Comparison of ENCODE assay signal across 20 cellular contexts in genomic region chr1:145757420-145757819, GRCh38. TPM values are rescaled to one million over a fixed set of nuclear protein-coding genes. Genes with fewer than 3 reads are reported as not detected.
DNase-seq lines count a peak whose midpoint lies in the region; ATAC-seq and TF ChIP-seq lines count a peak whose summit lies in the region.
"Had no signal": no experiment of that assay in that cellular context is flagged by ENCODE, and none has a peak within 500 bp of the region (broad histone marks: within the 10 kb centered on the region; RNA-seq: fewer than 3 reads in every experiment).

No MANE protein-coding gene starts in this region.

- H3K36me3 Mint-ChIP-seq in activated T-cell treated with anti-CD3 and anti-CD28 coated beads, Interleukin-2, amount 50 U/mL, for 72 hours (ENCODE audit: insufficient read depth in 2 of 2), result peaks cover 10 to 21% of the 10 kb centered on the region in 2 donors
- H3K36me3 Mint-ChIP-seq in activated T-cell treated with anti-CD3 and anti-CD28 coated beads, Interleukin-2, amount 50 U/mL, for 24 hours (ENCODE audit: low read depth), result peaks cover 75% of the 10 kb centered on the region
- peaks cover 76% of the 10 kb centered on the region for H3K36me3 Mint-ChIP-seq in stimulated activated effector memory CD8-positive, alpha-beta T cell treated with anti-CD3 and anti-CD28 coated beads, Interleukin-12 subunit alpha, Interleukin-12 subunit beta, amount 100 ng/mL, for 72 hours
- H3K36me3 Mint-ChIP-seq in activated CD4-positive, alpha-beta T cell treated with anti-CD3 and anti-CD28 coated beads, Interleukin-2, amount 10 ng/mL, durations not matched to agents 24 days and 14 days (ENCODE audit: low read depth), result peaks cover 42% of the 10 kb centered on the region

- H3K4ac ChIP-seq in IMR-90 (ENCODE audit: low read depth, low read length), result no peak overlapping the region

- no peak for DNase-seq in activated T-cell treated with anti-CD3 and anti-CD28 coated beads, Interleukin-2, amount 50 U/mL, for 72 hours
- no peak for DNase-seq in activated T-cell treated with anti-CD3 and anti-CD28 coated beads, Interleukin-2, amount 50 U/mL, for 24 hours
- DNase-seq in IMR-90 (peak; percentile 35), choroid plexus epithelial cell (ENCODE audit: low read depth) (peak; percentile 18), posterior cingulate gyrus (no peak)
- DNase-seq in stimulated activated effector memory CD8-positive, alpha-beta T cell treated with anti-CD3 and anti-CD28 coated beads, Interleukin-12 subunit alpha, Interleukin-12 subunit beta, amount 100 ng/mL, for 72 hours (ENCODE audit: low spot score in 2 of 2), result no peak
- no peak for DNase-seq in activated CD4-positive, alpha-beta T cell treated with anti-CD3 and anti-CD28 coated beads, Interleukin-2, amount 10 ng/mL, durations not matched to agents 24 days and 14 days
- DNase-seq: 8988T; DMS 273 treated with DMSO at 0.1 percent for 48 hours; NCI-H187 treated with DMSO at 0.1 percent for 48 hours; NCI-H2171; NK-92 treated with Interleukin-12 subunit alpha and Interleukin-12 subunit beta, amount 100 ng/mL, for 24 hours; RPMI8226; SIG-M5 had no signal

- no peak overlapping the region for H2AK5ac ChIP-seq in IMR-90 (ENCODE audit: low read depth, low read length)

- no peak overlapping the region for H4K8ac ChIP-seq in IMR-90 (ENCODE audit: low read depth in 2 of 2, low read length in 2 of 2)

- CTCF ChIA-PET in IMR-90 (lab: Yijun Ruan, JAX), result interaction anchor here (1.1 kb wide), 1 partner anchor 47 kb away, joined by 5 read pairs; no protein-coding TSS in a partner anchor

- no peak overlapping the region for H3K27ac ChIP-seq in IMR-90 (ENCODE audit: insufficient read depth, low read length)
- H3K27ac ChIP-seq: BLaER1 treated with 17β-estradiol and CSF1 and Interleukin-3, amounts not matched to agents 10 nM and 100 nM; HL-60 had no signal

- no peak for TF ChIP-seq RAD21 in IMR-90 (IDR thresholded peaks at IDR 0.05; ENCODE audit: low read length)

- no peak overlapping the region for H2BK5ac ChIP-seq in IMR-90 (ENCODE audit: low read depth, low read length, poor library complexity, severe bottlenecking)

- no TSS peak for BruUV-seq in IMR-90 (replicated peaks; lab: Mats Ljungman, UMichigan)

- no peak overlapping the region for H3K9ac ChIP-seq in IMR-90 (ENCODE audit: low read depth, low read length)
- H3K9ac ChIP-seq: BLaER1 treated with 17β-estradiol and CSF1 and Interleukin-3, amounts not matched to agents 10 nM and 100 nM had no signal

- H3K9me3 Mint-ChIP-seq in activated T-cell treated with anti-CD3 and anti-CD28 coated beads, Interleukin-2, amount 50 U/mL, for 72 hours, result peaks cover 3 to 4% of the 10 kb centered on the region in 2 donors
- H3K9me3 Mint-ChIP-seq in activated T-cell treated with anti-CD3 and anti-CD28 coated beads, Interleukin-2, amount 50 U/mL, for 24 hours, result peaks cover 8% of the 10 kb centered on the region
- no peaks in the 10 kb centered on the region for H3K9me3 Mint-ChIP-seq in stimulated activated effector memory CD8-positive, alpha-beta T cell treated with anti-CD3 and anti-CD28 coated beads, Interleukin-12 subunit alpha, Interleukin-12 subunit beta, amount 100 ng/mL, for 72 hours
- peaks cover 10% of the 10 kb centered on the region for H3K9me3 Mint-ChIP-seq in activated CD4-positive, alpha-beta T cell treated with anti-CD3 and anti-CD28 coated beads, Interleukin-2, amount 10 ng/mL, durations not matched to agents 24 days and 14 days

- H3K9me1 ChIP-seq in IMR-90 (ENCODE audit: insufficient read depth, low read length), result 0 out of 2 replicates have a peak, but pooled peaks cover 3% of the 10 kb centered on the region

- H3K4me3 Mint-ChIP-seq in activated T-cell treated with anti-CD3 and anti-CD28 coated beads, Interleukin-2, amount 50 U/mL, for 72 hours, result no peak overlapping the region
- H3K4me3 Mint-ChIP-seq in activated T-cell treated with anti-CD3 and anti-CD28 coated beads, Interleukin-2, amount 50 U/mL, for 24 hours, result no peak overlapping the region
- no peak overlapping the region for H3K4me3 Mint-ChIP-seq in stimulated activated effector memory CD8-positive, alpha-beta T cell treated with anti-CD3 and anti-CD28 coated beads, Interleukin-12 subunit alpha, Interleukin-12 subunit beta, amount 100 ng/mL, for 72 hours
- H3K4me3 Mint-ChIP-seq in activated CD4-positive, alpha-beta T cell treated with anti-CD3 and anti-CD28 coated beads, Interleukin-2, amount 10 ng/mL, durations not matched to agents 24 days and 14 days, result no peak overlapping the region

- peaks cover 13% of the 10 kb centered on the region for H3K36me3 ChIP-seq in IMR-90 (ENCODE audit: control insufficient read depth, insufficient read depth, low read length)

- dilution Hi-C loops in IMR-90 (cut with HindIII; ENCODE audit: low sequenced_read_pairs, unreplicated experiment), result no loop called here

- H3K79me1 ChIP-seq in IMR-90 (ENCODE audit: low read depth in 1 of 2, low read length in 2 of 2), result peaks cover 26 to 78% of the 10 kb centered on the region in 2 experiments

- no peak overlapping the region for H3K4me3 ChIP-seq in IMR-90 (ENCODE audit: insufficient read depth, low read depth, low read length)
- H3K4me3 ChIP-seq in choroid plexus epithelial cell (ENCODE audit: low read depth, low read length), result no peak overlapping the region
- H3K4me3 ChIP-seq: BLaER1 treated with 17β-estradiol and CSF1 and Interleukin-3, amounts not matched to agents 10 nM and 100 nM; HAP-1 had no signal

- no peak for TF ChIP-seq POLR2A in IMR-90 (IDR thresholded peaks at IDR 0.05; ENCODE audit: low read depth, low read length)

- in situ Hi-C loops in IMR-90 (cut with MboI; ENCODE audit: low sequenced_read_pairs), result no loop called here

- no peaks in the 10 kb centered on the region for H3K27me3 Mint-ChIP-seq in activated T-cell treated with anti-CD3 and anti-CD28 coated beads, Interleukin-2, amount 50 U/mL, for 72 hours (ENCODE audit: low read depth)
- H3K27me3 Mint-ChIP-seq in activated T-cell treated with anti-CD3 and anti-CD28 coated beads, Interleukin-2, amount 50 U/mL, for 24 hours, result no peaks in the 10 kb centered on the region
- no peaks in the 10 kb centered on the region for H3K27me3 Mint-ChIP-seq in activated CD4-positive, alpha-beta T cell treated with anti-CD3 and anti-CD28 coated beads, Interleukin-2, amount 10 ng/mL, durations not matched to agents 24 days and 14 days

- no peak overlapping the region for H3K18ac ChIP-seq in IMR-90 (ENCODE audit: low read depth, low read length)

- no peak overlapping the region; the same call in 1 of the 2 replicates for H4K5ac ChIP-seq in IMR-90 (ENCODE audit: low read depth, low read length)

- no peak overlapping the region for H3K14ac ChIP-seq in IMR-90 (replicated peaks; ENCODE audit: low read depth, low read length)

- peaks cover under 1% of the 10 kb centered on the region; the same call in 1 of the 2 replicates for H3K4me1 ChIP-seq in IMR-90 (ENCODE audit: control insufficient read depth, insufficient read depth, low read length)
- H3K4me1 ChIP-seq: BLaER1 treated with 17β-estradiol and CSF1 and Interleukin-3, amounts not matched to agents 10 nM and 100 nM; HAP-1 had no signal

- no peak overlapping the region for H2AK9ac ChIP-seq in IMR-90 (replicated peaks; ENCODE audit: low read depth, low read length, poor library complexity)

- peak overlapping the region; percentile 9 for H3K27ac Mint-ChIP-seq in activated T-cell treated with anti-CD3 and anti-CD28 coated beads, Interleukin-2, amount 50 U/mL, for 72 hours
- no peak overlapping the region for H3K27ac Mint-ChIP-seq in activated T-cell treated with anti-CD3 and anti-CD28 coated beads, Interleukin-2, amount 50 U/mL, for 24 hours
- H3K27ac Mint-ChIP-seq in stimulated activated effector memory CD8-positive, alpha-beta T cell treated with anti-CD3 and anti-CD28 coated beads, Interleukin-12 subunit alpha, Interleukin-12 subunit beta, amount 100 ng/mL, for 72 hours, result peak overlapping the region; percentile 72
- no peak overlapping the region for H3K27ac Mint-ChIP-seq in activated CD4-positive, alpha-beta T cell treated with anti-CD3 and anti-CD28 coated beads, Interleukin-2, amount 10 ng/mL, durations not matched to agents 24 days and 14 days

- H4K20me1 ChIP-seq in IMR-90 (ENCODE audit: insufficient read depth, low read length), result no peaks in the 10 kb centered on the region
- H4K20me1 ChIP-seq: BLaER1 treated with 17β-estradiol and CSF1 and Interleukin-3, amounts not matched to agents 10 nM and 100 nM had no signal

- no peak overlapping the region for H3K4me2 ChIP-seq in IMR-90 (ENCODE audit: low read depth, low read length)
- H3K4me2 ChIP-seq: BLaER1 treated with 17β-estradiol and CSF1 and Interleukin-3, amounts not matched to agents 10 nM and 100 nM had no signal

- H3K56ac ChIP-seq in IMR-90 (ENCODE audit: extremely low read depth, insufficient read depth, low read length), result no peak overlapping the region

- H2AFZ ChIP-seq in IMR-90 (replicated peaks; ENCODE audit: low read length, poor library complexity), result no peak overlapping the region

- H3K9me3 ChIP-seq in IMR-90 (ENCODE audit: control insufficient read depth, insufficient read depth, low read length), result peaks cover 2% of the 10 kb centered on the region; the same call in 1 of the 2 replicates

- H3K27me3 ChIP-seq in IMR-90 (ENCODE audit: control insufficient read depth, insufficient read depth, low read length), result no peaks in the 10 kb centered on the region
- H3K27me3 ChIP-seq: BLaER1 treated with 17β-estradiol and CSF1 and Interleukin-3, amounts not matched to agents 10 nM and 100 nM had no signal

- H3K23ac ChIP-seq in IMR-90 (ENCODE audit: low read depth, low read length), result no peak overlapping the region

- intact Hi-C loops in IMR-90 (cut with micrococcal nuclease) (no loop called here), posterior cingulate gyrus (cut with DNase I) (no loop called here)
- intact Hi-C loops in activated CD4-positive, alpha-beta T cell treated with anti-CD3 and anti-CD28 coated beads, Interleukin-2, amount 10 ng/mL, durations not matched to agents 24 days and 14 days (cut with micrococcal nuclease), result no loop called here

- TF ChIP-seq CTCF in IMR-90 (conservative IDR thresholded peaks at IDR 0.05; ENCODE audit: low read depth, low read length), result no peak
- TF ChIP-seq CTCF in choroid plexus epithelial cell (conservative IDR thresholded peaks at IDR 0.05; ENCODE audit: low read depth, low read length), result no peak

- no peak overlapping the region for H2BK20ac ChIP-seq in IMR-90 (ENCODE audit: low read depth, low read length)

- H3K4me1 Mint-ChIP-seq in activated T-cell treated with anti-CD3 and anti-CD28 coated beads, Interleukin-2, amount 50 U/mL, for 72 hours (ENCODE audit: low read depth), result no peaks in the 10 kb centered on the region
- H3K4me1 Mint-ChIP-seq in activated T-cell treated with anti-CD3 and anti-CD28 coated beads, Interleukin-2, amount 50 U/mL, for 24 hours (ENCODE audit: low read depth), result peaks cover 8% of the 10 kb centered on the region
- H3K4me1 Mint-ChIP-seq in stimulated activated effector memory CD8-positive, alpha-beta T cell treated with anti-CD3 and anti-CD28 coated beads, Interleukin-12 subunit alpha, Interleukin-12 subunit beta, amount 100 ng/mL, for 72 hours, result peaks cover 6% of the 10 kb centered on the region
- H3K4me1 Mint-ChIP-seq in activated CD4-positive, alpha-beta T cell treated with anti-CD3 and anti-CD28 coated beads, Interleukin-2, amount 10 ng/mL, durations not matched to agents 24 days and 14 days, result no peaks in the 10 kb centered on the region

- H2BK120ac ChIP-seq in IMR-90 (ENCODE audit: low read depth, low read length), result no peak overlapping the region

- no CpG with 5 or more reads among the region's 2 CpGs for WGBS in IMR-90 (ENCODE audit: extremely low coverage in 2 of 2, insufficient read length in 1 of 2), 2 experiments

- H2BK15ac ChIP-seq in IMR-90 (ENCODE audit: low read depth, low read length), result no peak overlapping the region

- POLR2A ChIA-PET in IMR-90 (lab: Charles Lee; ENCODE audit: unreplicated experiment), result no interaction called here

- no peak overlapping the region for H4K91ac ChIP-seq in IMR-90 (ENCODE audit: insufficient read depth, low read depth, low read length)

- no peak for ATAC-seq in activated T-cell treated with anti-CD3 and anti-CD28 coated beads, Interleukin-2, amount 50 U/mL, for 72 hours (replicated peaks in 1 of 2)
- 0 out of 2 replicates have a peak, but pooled peaks have one; percentile 24 for ATAC-seq in IMR-90 (ENCODE audit: low read depth)
- ATAC-seq in stimulated activated effector memory CD8-positive, alpha-beta T cell treated with anti-CD3 and anti-CD28 coated beads, Interleukin-12 subunit alpha, Interleukin-12 subunit beta, amount 100 ng/mL, for 72 hours, result no peak
- no peak for ATAC-seq in HG02571 (IDR thresholded peaks at IDR 0.05; ENCODE audit: unreplicated experiment)

RNA-seq across cellular contexts. Expression of gene CD160, which starts 38.1 kb away (rescaled TPM):
- under 1 TPM in 1 of 2 donors, not detected in 1; 0.29 TPM for total RNA-seq in activated T-cell treated with anti-CD3 and anti-CD28 coated beads, Interleukin-2, amount 50 U/mL, for 72 hours
- total RNA-seq in IMR-90 (2012; rRNA removed), result not detected in 2 replicates
- not detected in 2 replicates for polyA plus RNA-seq in IMR-90 (2012; rRNA removed)
- polyA plus RNA-seq in IMR-90 (2012; cell fraction: cytosol; rRNA removed), result not detected in 2 replicates
- not detected in 2 replicates for polyA plus RNA-seq in IMR-90 (2012; cell fraction: nucleus; rRNA removed; ENCODE audit: low replicate concordance)
- total RNA-seq in activated CD4-positive, alpha-beta T cell treated with anti-CD3 and anti-CD28 coated beads, Interleukin-2, amount 10 ng/mL, durations not matched to agents 24 days and 14 days, result 0.59 TPM in 1 of 2 replicates, not detected in the other
- total RNA-seq: LHCN-M2, OCI-LY7 had no signal

RNA-seq across cellular contexts. Expression of gene PDZK1, which starts 50.3 kb away (rescaled TPM):
- total RNA-seq in activated T-cell treated with anti-CD3 and anti-CD28 coated beads, Interleukin-2, amount 50 U/mL, for 72 hours, result under 1 TPM; 0.39 to 0.41 TPM
- total RNA-seq in IMR-90 (2012; rRNA removed), result 1.4 and 1.7 TPM in 2 replicates
- 1.6 and 2.1 TPM in 2 replicates for polyA plus RNA-seq in IMR-90 (2012; rRNA removed)
- 0.21 and 1.9 TPM in 2 replicates for polyA plus RNA-seq in IMR-90 (2012; cell fraction: cytosol; rRNA removed)
- 0.42 and 4.7 TPM in 2 replicates for polyA plus RNA-seq in IMR-90 (2012; cell fraction: nucleus; rRNA removed; ENCODE audit: low replicate concordance)
- 0.16 TPM in 1 of 2 replicates, not detected in the other for total RNA-seq in activated CD4-positive, alpha-beta T cell treated with anti-CD3 and anti-CD28 coated beads, Interleukin-2, amount 10 ng/mL, durations not matched to agents 24 days and 14 days

Comparison
In these comparisons a context has a peak if more than half of its experiments do, and no peak if none do; other contexts are left out.
1. H3K27ac Mint-ChIP-seq: peak in activated T-cell treated with anti-CD3 and anti-CD28 coated beads, Interleukin-2, amount 50 U/mL, for 72 hours (single experiment) and stimulated activated effector memory CD8-positive, alpha-beta T cell treated with anti-CD3 and anti-CD28 coated beads, Interleukin-12 subunit alpha, Interleukin-12 subunit beta, amount 100 ng/mL, for 72 hours (single experiment); none in activated T-cell treated with anti-CD3 and anti-CD28 coated beads, Interleukin-2, amount 50 U/mL, for 24 hours (single experiment) and activated CD4-positive, alpha-beta T cell treated with anti-CD3 and anti-CD28 coated beads, Interleukin-2, amount 10 ng/mL, durations not matched to agents 24 days and 14 days (single experiment).
2. DNase-seq: peak in IMR-90 (single experiment) and choroid plexus epithelial cell (single experiment); none in activated T-cell treated with anti-CD3 and anti-CD28 coated beads, Interleukin-2, amount 50 U/mL, for 72 hours (0 of 2), activated T-cell treated with anti-CD3 and anti-CD28 coated beads, Interleukin-2, amount 50 U/mL, for 24 hours (single experiment), stimulated activated effector memory CD8-positive, alpha-beta T cell treated with anti-CD3 and anti-CD28 coated beads, Interleukin-12 subunit alpha, Interleukin-12 subunit beta, amount 100 ng/mL, for 72 hours (0 of 2), posterior cingulate gyrus (0 of 10) and activated CD4-positive, alpha-beta T cell treated with anti-CD3 and anti-CD28 coated beads, Interleukin-2, amount 10 ng/mL, durations not matched to agents 24 days and 14 days (single experiment).